In genomic region chr1:9900142-9901043, GRCh38 we compare ENCODE assay signal across 8 cellular contexts. TPM values are rescaled to one million over a fixed set of nuclear protein-coding genes. Genes with fewer than 3 reads are reported as not detected.
DNase-seq lines count a peak whose midpoint lies in the region; ATAC-seq and TF ChIP-seq lines count a peak whose summit lies in the region.

No MANE protein-coding gene starts in this region.

- no peak overlapping the region for H4K8ac ChIP-seq in IMR-90 (ENCODE audit: low read depth in 2 of 2, low read length in 2 of 2)

- H3K4me3 ChIP-seq in IMR-90 (ENCODE audit: insufficient read depth, low read depth, low read length) (no peak overlapping the region), stomach (peak overlapping the region; percentile 5 to 35 (median 23))

- 0 out of 2 replicates have a peak overlapping the region, but pooled peaks have one; percentile 50 for H2BK20ac ChIP-seq in IMR-90 (ENCODE audit: low read depth, low read length)

- H3K79me1 ChIP-seq in IMR-90 (ENCODE audit: low read depth in 1 of 2, low read length in 2 of 2), result peaks cover 26 to 62% of the 10 kb centered on the region in 2 experiments

- no peaks in the 10 kb centered on the region for H3K9me3 ChIP-seq in IMR-90 (ENCODE audit: control insufficient read depth, insufficient read depth, low read length)
- H3K9me3 ChIP-seq in stomach, result no peaks in the 10 kb centered on the region

- ATAC-seq in IMR-90 (ENCODE audit: low read depth) (no peak), GM21381 (IDR thresholded peaks at IDR 0.05; ENCODE audit: unreplicated experiment) (no peak), HG02759 (IDR thresholded peaks at IDR 0.05; ENCODE audit: unreplicated experiment) (no peak)

- peak overlapping the region; percentile 86; the same call in 1 of the 2 replicates for H2AK5ac ChIP-seq in IMR-90 (ENCODE audit: low read depth, low read length)

- H3K9ac ChIP-seq in IMR-90 (ENCODE audit: low read depth, low read length), result no peak overlapping the region

- H3K4me2 ChIP-seq in IMR-90 (ENCODE audit: low read depth, low read length), result no peak overlapping the region

- intact Hi-C loops in IMR-90 (cut with micrococcal nuclease), result no loop called here
- intact Hi-C loops in stomach (cut with DNase I; ENCODE audit: low total_unique reads), result no loop called here

- no peak overlapping the region; the same call in 1 of the 2 replicates for H4K91ac ChIP-seq in IMR-90 (ENCODE audit: insufficient read depth, low read depth, low read length)

- POLR2A ChIA-PET in IMR-90 (lab: Charles Lee; ENCODE audit: unreplicated experiment), result interaction anchor here (0.6 kb wide), 1 partner anchor 589 kb away, joined by 3 read pairs; no protein-coding TSS in a partner anchor

- H3K27ac ChIP-seq in IMR-90 (ENCODE audit: insufficient read depth, low read length), result no peak overlapping the region
- H3K27ac ChIP-seq in stomach, result peak overlapping the region; percentile 79 to 89 (median 88)

- peak overlapping the region; percentile 59; the same call in 1 of the 2 replicates for H3K23ac ChIP-seq in IMR-90 (ENCODE audit: low read depth, low read length)

- CTCF ChIA-PET in IMR-90 (lab: Yijun Ruan, JAX), result no interaction called here

- H3K4ac ChIP-seq in IMR-90 (ENCODE audit: low read depth, low read length), result peak overlapping the region; percentile 61

- H3K27me3 ChIP-seq in IMR-90 (ENCODE audit: control insufficient read depth, insufficient read depth, low read length) (no peaks in the 10 kb centered on the region), stomach (no peaks in the 10 kb centered on the region)

- dilution Hi-C loops in IMR-90 (cut with HindIII; ENCODE audit: low sequenced_read_pairs, unreplicated experiment), result no loop called here

- TF ChIP-seq RAD21 in IMR-90 (IDR thresholded peaks at IDR 0.05; ENCODE audit: low read length), result no peak

- in situ Hi-C loops in IMR-90 (cut with MboI; ENCODE audit: low sequenced_read_pairs), result no loop called here
- in situ Hi-C loops in SK-MEL-5 (cut with HindIII; ENCODE audit: low pct_unique_long_range_greater_than_20kb, low sequenced_read_pairs), result no loop called here

- no peak overlapping the region for H4K5ac ChIP-seq in IMR-90 (ENCODE audit: low read depth, low read length)

- DNase-seq in IMR-90 (no peak), SK-MEL-5 (ENCODE audit: low read depth, low spot score) (peak; percentile 67), hypothalamus (lab: John Stamatoyannopoulos, UW) (peak in 38 of 51 donors; percentile 11 to 69 (median 40)), stomach (peak; percentile 86), mesenteric fat pad (ENCODE audit: low spot score) (no peak), ecto neural progenitor cell (ENCODE audit: low spot score) (no peak)

- H2AK9ac ChIP-seq in IMR-90 (replicated peaks; ENCODE audit: low read depth, low read length, poor library complexity), result peak overlapping the region; percentile 71

- no peak overlapping the region for H3K56ac ChIP-seq in IMR-90 (ENCODE audit: extremely low read depth, insufficient read depth, low read length)

- H2AFZ ChIP-seq in IMR-90 (replicated peaks; ENCODE audit: low read length, poor library complexity), result peak overlapping the region; percentile 61

- no peak overlapping the region for H2BK5ac ChIP-seq in IMR-90 (ENCODE audit: low read depth, low read length, poor library complexity, severe bottlenecking)

- TF ChIP-seq CTCF in IMR-90 (conservative IDR thresholded peaks at IDR 0.05; ENCODE audit: low read depth, low read length) (no peak), stomach (IDR thresholded peaks at IDR 0.05) (peak in 2 of 7 experiments; percentile 9 to 10)

- no peak for TF ChIP-seq EP300 in stomach (IDR thresholded peaks at IDR 0.05)

- peaks cover 3% of the 10 kb centered on the region; the same call in 1 of the 2 replicates for H3K4me1 ChIP-seq in IMR-90 (ENCODE audit: control insufficient read depth, insufficient read depth, low read length)
- H3K4me1 ChIP-seq in stomach, result peaks cover 23 to 53% (median 36%) of the 10 kb centered on the region in 4 donors

- no peaks in the 10 kb centered on the region for H3K36me3 ChIP-seq in IMR-90 (ENCODE audit: control insufficient read depth, insufficient read depth, low read length)
- no peaks in the 10 kb centered on the region for H3K36me3 ChIP-seq in stomach

- H2BK120ac ChIP-seq in IMR-90 (ENCODE audit: low read depth, low read length), result peak overlapping the region; percentile 49; the same call in 1 of the 2 replicates

- H3K18ac ChIP-seq in IMR-90 (ENCODE audit: low read depth, low read length), result no peak overlapping the region

- H2BK15ac ChIP-seq in IMR-90 (ENCODE audit: low read depth, low read length), result peak overlapping the region; percentile 70; the same call in 1 of the 3 replicates

- H4K20me1 ChIP-seq in IMR-90 (ENCODE audit: insufficient read depth, low read length), result no peaks in the 10 kb centered on the region; the same call in 1 of the 2 replicates

- peaks cover 13% of the 10 kb centered on the region for H3K9me1 ChIP-seq in IMR-90 (ENCODE audit: insufficient read depth, low read length)

- BruUV-seq in IMR-90 (replicated peaks; lab: Mats Ljungman, UMichigan), result no TSS peak

- WGBS in IMR-90 (ENCODE audit: extremely low coverage in 2 of 2, insufficient read length in 1 of 2), 2 experiments, result no CpG with 5 or more reads among the region's 18 CpGs
- WGBS in stomach, 5 donors, result 26 to 43% (median 30%) methylated on average over 15 to 18 of the region's 18 CpGs

- TF ChIP-seq POLR2A in IMR-90 (IDR thresholded peaks at IDR 0.05; ENCODE audit: low read depth, low read length) (no peak), stomach (IDR thresholded peaks at IDR 0.05) (peak in 1 of 4 donors; percentile 48)

- H3K14ac ChIP-seq in IMR-90 (replicated peaks; ENCODE audit: low read depth, low read length), result peak overlapping the region; percentile 65; the same call in 1 of the 2 replicates

TF ChIP-seq in IMR-90, 13 proteins besides CTCF, POLR2A, EP300 and RAD21 (continues in another document):
- TF ChIP-seq FOS (IDR thresholded peaks at IDR 0.05; ENCODE audit: low read depth, low read length), result no peak
- TF ChIP-seq USF2 (IDR thresholded peaks at IDR 0.05; ENCODE audit: low read depth, low read length), result no peak
- no peak for TF ChIP-seq RCOR1 (IDR thresholded peaks at IDR 0.05; ENCODE audit: insufficient replicate concordance, low read length)
- TF ChIP-seq BHLHE40 (IDR thresholded peaks at IDR 0.05; ENCODE audit: low read depth, low read length), result no peak
- TF ChIP-seq NFE2L2 (IDR thresholded peaks at IDR 0.05; ENCODE audit: low read depth, low read length), result no peak
- no peak for TF ChIP-seq CHD1 (IDR thresholded peaks at IDR 0.05; ENCODE audit: low read depth, low read length)
- no peak for TF ChIP-seq MXI1 (IDR thresholded peaks at IDR 0.05; ENCODE audit: borderline replicate concordance, low read depth, low read length)
- no peak for TF ChIP-seq ELK1 (IDR thresholded peaks at IDR 0.05; ENCODE audit: borderline replicate concordance, low read depth, low read length)
- no peak for TF ChIP-seq MAZ (IDR thresholded peaks at IDR 0.05; ENCODE audit: borderline replicate concordance, low read depth, low read length)
- no peak for TF ChIP-seq SMC3 (IDR thresholded peaks at IDR 0.05; ENCODE audit: low read depth, low read length)

RNA-seq across cellular contexts. Expression of gene CTNNBIP1, which starts 9.7 kb away (rescaled TPM):
- total RNA-seq in IMR-90 (2012; rRNA removed) (24.7 and 41.9 TPM in 2 replicates), stomach (10 to 100 TPM; 12.3 to 49.8 (median 34.2) TPM), mesenteric fat pad (29.8 TPM)
- polyA plus RNA-seq in IMR-90 (2012; rRNA removed) (28.4 and 28.5 TPM in 2 replicates), stomach (10 to 100 TPM; 17.2 to 38.5 (median 36.1) TPM)
- polyA plus RNA-seq in IMR-90 (2012; cell fraction: cytosol; rRNA removed), result 11.9 and 21.4 TPM in 2 replicates
- polyA plus RNA-seq in IMR-90 (2012; cell fraction: nucleus; rRNA removed; ENCODE audit: low replicate concordance), result 15.7 and 18.8 TPM in 2 replicates
- total RNA-seq in SK-MEL-5 (2014; rRNA removed; shearing (Covaris generic)), result 27.1 and 38.3 TPM in 2 replicates
- 41.4 and 41.7 TPM in 2 replicates for polyA plus RNA-seq in SK-MEL-5 (2015; cell fraction: cytosol; rRNA removed)
- 9.6 and 13.6 TPM in 2 replicates for polyA plus RNA-seq in SK-MEL-5 (2015; cell fraction: nucleus; rRNA removed)

RNA-seq across cellular contexts. Expression of gene LZIC, which starts 42.8 kb away (rescaled TPM):
- total RNA-seq in IMR-90 (2012; rRNA removed) (19.0 and 37.2 TPM in 2 replicates), stomach (10 to 100 TPM in 3 of 5 donors, 1 to 10 TPM in 2; 1.8 to 32.5 (median 10.7) TPM), mesenteric fat pad (23.4 TPM)
- polyA plus RNA-seq in IMR-90 (2012; rRNA removed) (8.7 and 11.6 TPM in 2 replicates), stomach (10 to 100 TPM; 11.7 to 21.7 (median 18.7) TPM)
- 1.5 and 2.7 TPM in 2 replicates for polyA plus RNA-seq in IMR-90 (2012; cell fraction: cytosol; rRNA removed)
- 0.40 and 4.7 TPM in 2 replicates for polyA plus RNA-seq in IMR-90 (2012; cell fraction: nucleus; rRNA removed; ENCODE audit: low replicate concordance)
- total RNA-seq in SK-MEL-5 (2014; rRNA removed; shearing (Covaris generic)), result 30.0 and 35.7 TPM in 2 replicates
- polyA plus RNA-seq in SK-MEL-5 (2015; cell fraction: cytosol; rRNA removed), result 18.6 and 28.8 TPM in 2 replicates
- 10.3 and 14.4 TPM in 2 replicates for polyA plus RNA-seq in SK-MEL-5 (2015; cell fraction: nucleus; rRNA removed)

RNA-seq across cellular contexts. Expression of gene NMNAT1, which starts 42.9 kb away (rescaled TPM):
- total RNA-seq in IMR-90 (2012; rRNA removed) (11.7 and 11.9 TPM in 2 replicates), stomach (10 to 100 TPM in 3 of 5 donors, 1 to 10 TPM in 2; 8.5 to 18.8 (median 10.6) TPM), mesenteric fat pad (11.9 TPM)
- polyA plus RNA-seq in IMR-90 (2012; rRNA removed) (7.8 and 9.1 TPM in 2 replicates), stomach (1 to 10 TPM; 3.1 to 4.7 (median 4.7) TPM)
- polyA plus RNA-seq in IMR-90 (2012; cell fraction: cytosol; rRNA removed), result 3.7 and 4.9 TPM in 2 replicates
- 3.2 and 7.2 TPM in 2 replicates for polyA plus RNA-seq in IMR-90 (2012; cell fraction: nucleus; rRNA removed; ENCODE audit: low replicate concordance)
- total RNA-seq in SK-MEL-5 (2014; rRNA removed; shearing (Covaris generic)), result 8.6 and 9.9 TPM in 2 replicates
- 6.3 and 9.5 TPM in 2 replicates for polyA plus RNA-seq in SK-MEL-5 (2015; cell fraction: cytosol; rRNA removed)
- 3.6 and 5.3 TPM in 2 replicates for polyA plus RNA-seq in SK-MEL-5 (2015; cell fraction: nucleus; rRNA removed)

Comparison
In these comparisons a context has a peak if more than half of its experiments do, and no peak if none do; other contexts are left out.
1. DNase-seq: peak in SK-MEL-5 (single experiment), hypothalamus (38 of 51) and stomach (single experiment); none in IMR-90 (single experiment), mesenteric fat pad (single experiment) and ecto neural progenitor cell (single experiment).